13 cellular contexts compared by ENCODE assay signal in the genomic region with DNA sequence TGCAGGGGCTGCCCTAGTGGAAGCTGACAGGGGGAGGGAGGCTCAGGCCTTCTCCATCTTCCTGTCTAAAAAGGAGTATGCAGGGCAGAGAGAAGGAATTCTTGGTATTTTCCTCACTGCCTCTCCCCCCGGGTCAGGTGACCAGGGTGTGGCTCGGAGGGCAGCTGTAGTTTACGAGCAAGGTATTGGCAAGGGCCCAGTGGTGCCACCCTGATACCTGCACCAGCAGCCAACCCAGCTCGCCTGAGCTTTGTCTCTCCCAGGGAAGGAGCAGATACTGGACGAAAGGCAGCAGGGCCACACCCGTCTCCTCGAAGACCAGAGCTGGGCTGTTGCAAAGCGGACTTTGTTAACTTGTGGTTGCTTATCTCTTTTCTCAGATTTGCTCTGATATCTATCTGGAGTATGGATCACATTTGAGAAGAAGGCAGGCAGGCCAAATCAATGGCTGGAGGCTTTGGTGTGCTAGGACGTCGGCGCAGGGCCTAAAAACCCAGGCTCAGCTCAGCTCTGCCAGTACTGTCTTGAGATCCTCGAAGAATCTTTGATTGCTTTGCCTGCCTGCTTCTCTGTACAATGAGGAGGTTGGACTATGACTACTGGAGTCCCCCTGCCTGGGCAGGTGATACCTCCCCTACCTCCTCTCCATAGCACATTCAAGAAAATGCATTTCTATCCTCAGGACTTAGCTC. TPM values are rescaled to one million over a fixed set of nuclear protein-coding genes. Genes with fewer than 3 reads are reported as not detected.
A peak's percentile ranks its signal among the peaks of the same experiment; 100 is the strongest.
DNase-seq lines count a peak whose midpoint lies in the region; ATAC-seq and TF ChIP-seq lines count a peak whose summit lies in the region.
"Had no signal": no experiment of that assay in that cellular context is flagged by ENCODE, and none has a peak within 500 bp of the region (broad histone marks: within the 10 kb centered on the region; RNA-seq: fewer than 3 reads in every experiment).

No MANE protein-coding gene starts in this region.

- TF ChIP-seq POLR2A in uterus (IDR thresholded peaks at IDR 0.05): no peak

- ATAC-seq in HG03442 (IDR thresholded peaks at IDR 0.05; ENCODE audit: unreplicated experiment): no peak
- ATAC-seq: natural killer cell treated with Interleukin-12 subunit alpha and Interleukin-12 subunit beta and Interleukin-15 and Interleukin-18, amount 100 ng/mL, for 72 hours had no signal

- H3K4me1 ChIP-seq in uterus: no peaks in the 10 kb centered on the region

- H3K27ac ChIP-seq in uterus: no peak overlapping the region

- no peak for TF ChIP-seq CTCF in uterus (IDR thresholded peaks at IDR 0.05)

- H3K27me3 ChIP-seq in H7 (ENCODE audit: control insufficient read depth, insufficient read depth, low read length): no peaks in the 10 kb centered on the region
- H3K27me3 ChIP-seq in uterus: no peaks in the 10 kb centered on the region

- H3K36me3 ChIP-seq in H7 (replicated peaks; ENCODE audit: control insufficient read depth, insufficient read depth, low read length): no peaks in the 10 kb centered on the region; the same call in 1 of the 2 replicates
- H3K36me3 ChIP-seq in uterus: no peaks in the 10 kb centered on the region

- H3K9me3 ChIP-seq in uterus: no peaks in the 10 kb centered on the region

- peak; percentile 68 for DNase-seq in H7
- peak; percentile 97 for DNase-seq in NCI-H226
- peak; percentile 74 for DNase-seq in iPS-NIHi11 (ENCODE audit: low spot score)
- DNase-seq in renal cortical epithelial cell (ENCODE audit: low read depth): peak; percentile 74
- no peak for DNase-seq in stimulated activated CD4-positive, alpha-beta T cell treated with anti-CD3 and anti-CD28 coated beads, Interleukin-1b, Interleukin-23, amount 100 ng/mL, for 48 hours
- no peak for DNase-seq in uterus
- DNase-seq: activated CD4-positive, alpha-beta T cell treated with anti-CD3 and anti-CD28 coated beads, Interleukin-2, amount 10 ng/mL, durations not matched to agents 24 days and 14 days; activated naive CD4-positive, alpha-beta T cell treated with anti-CD3 and anti-CD28 coated beads, Interleukin-2, amount 10 ng/mL, durations not matched to agents 7 days and 5 days; NCI-H2081 treated with DMSO at 0.1 percent for 48 hours; SHP77 treated with DMSO at 0.1 percent for 48 hours; stimulated activated CD4-positive, alpha-beta T cell treated with anti-CD3 and anti-CD28 coated beads, Interleukin-2, amount 100 ng/mL, for 24 hours had no signal

- H3K4me3 ChIP-seq in H7 (ENCODE audit: insufficient read depth, low read depth, low read length): no peak overlapping the region
- no peak overlapping the region for H3K4me3 ChIP-seq in uterus

- intact Hi-C loops in uterus (cut with DNase I; ENCODE audit: low total_unique reads): no loop called here

RNA-seq across cellular contexts. Expression of a gene that starts 25.3 kb away (rescaled TPM):
- total RNA-seq in H7 (2014; rRNA removed; shearing (Covaris generic)): 23.8 and 30.1 TPM in 2 replicates
- 2.3 and 2.9 TPM in 2 replicates for total RNA-seq in renal cortical epithelial cell
- 1 to 10 TPM; 1.0 to 4.8 (median 2.0) TPM for total RNA-seq in uterus

Comparison
In these comparisons a context has a peak if more than half of its experiments do, and no peak if none do; other contexts are left out.
1. DNase-seq: peak in H7 (single experiment), NCI-H226 (single experiment), iPS-NIHi11 (single experiment) and renal cortical epithelial cell (single experiment); none in stimulated activated CD4-positive, alpha-beta T cell treated with anti-CD3 and anti-CD28 coated beads, Interleukin-1b, Interleukin-23, amount 100 ng/mL, for 48 hours (single experiment) and uterus (0 of 2).